1 cellular context compared by ENCODE assay signal in genomic region chr7:6451224-6451705, GRCh38.
A peak's percentile ranks its signal among the peaks of the same experiment; 100 is the strongest.
TF ChIP-seq lines count a peak whose summit lies in the region.

No MANE protein-coding gene starts in this region.

TF ChIP-seq in K562, 482 proteins besides CTCF, POLR2A, EP300 and RAD21 (continued from another document and continues in another):
- TF ChIP-seq DEAF1 (CRISPR knock-in tag; IDR thresholded peaks at IDR 0.05): no peak
- TF ChIP-seq BDP1 (IDR thresholded peaks at IDR 0.05; ENCODE audit: insufficient read depth, insufficient read length): no peak
- no peak for TF ChIP-seq PHTF2 (CRISPR knock-in tag; IDR thresholded peaks at IDR 0.05)
- peak; percentile 93 for TF ChIP-seq NFIC (IDR thresholded peaks at IDR 0.05)
- no peak for TF ChIP-seq MEF2A (IDR thresholded peaks at IDR 0.05; ENCODE audit: control insufficient read depth, low read depth, low read length)
- no peak for TF ChIP-seq HMG20A (CRISPR knock-in tag; conservative IDR thresholded peaks at IDR 0.05)
- TF ChIP-seq YY1 (IDR thresholded peaks at IDR 0.05; ENCODE audit: borderline replicate concordance in 1 of 3, control insufficient read depth in 1 of 3, extremely low read depth in 1 of 3, insufficient read depth in 3 of 3, insufficient read length in 1 of 3, insufficient replicate concordance in 2 of 3, low read depth in 1 of 3, low read length in 2 of 3): peak in 1 of 3 experiments; percentile 16
- 0 out of 2 replicates have a peak, but pooled peaks have one; percentile 44 for TF ChIP-seq ZBTB40 (IDR thresholded peaks at IDR 0.05)
- no peak for TF ChIP-seq ZBTB40 (CRISPR knock-in tag; IDR thresholded peaks at IDR 0.05)
- no peak for TF ChIP-seq FIP1L1 (IDR thresholded peaks at IDR 0.05; ENCODE audit: low read depth, low read length, poor library complexity, severe bottlenecking)
- TF ChIP-seq HCFC1 (IDR thresholded peaks at IDR 0.05; ENCODE audit: low read depth, low read length): no peak
- no peak for TF ChIP-seq ZNF79 (CRISPR knock-in tag; IDR thresholded peaks at IDR 0.05; ENCODE audit: low read depth)
- no peak for TF ChIP-seq CHCHD3 (CRISPR knock-in tag; IDR thresholded peaks at IDR 0.05)
- no peak for TF ChIP-seq TAF7 (tag; IDR thresholded peaks at IDR 0.05)
- no peak for TF ChIP-seq ZNF263 (CRISPR knock-in tag; IDR thresholded peaks at IDR 0.05; ENCODE audit: borderline replicate concordance)
- no peak for TF ChIP-seq MBD1 (CRISPR knock-in tag; IDR thresholded peaks at IDR 0.05)
- TF ChIP-seq RERE (CRISPR knock-in tag; IDR thresholded peaks at IDR 0.05; ENCODE audit: borderline replicate concordance): 0 out of 2 replicates have a peak, but pooled peaks have one; percentile 76
- no peak for TF ChIP-seq ZNF511 (CRISPR knock-in tag; IDR thresholded peaks at IDR 0.05)
- no peak for TF ChIP-seq NCOA6 (IDR thresholded peaks at IDR 0.05)
